ENCODE assay signal across 8 cellular contexts in genomic region chr2:32356735-32357544, GRCh38. TPM values are rescaled to one million over a fixed set of nuclear protein-coding genes. Genes with fewer than 3 reads are reported as not detected.
DNase-seq lines count a peak whose midpoint lies in the region; ATAC-seq and TF ChIP-seq lines count a peak whose summit lies in the region.

TSS of gene BIRC6 (plus strand) at chr2:32357023. CDS start at chr2:32357162, 139 bp downstream.

- peak; percentile 96 for TF ChIP-seq POLR2A in GM19193 (IDR thresholded peaks at IDR 0.05; ENCODE audit: extremely low read depth, insufficient read depth, insufficient read length)

- peak; percentile 92 to 94 for DNase-seq in AML-193 (lab: John Stamatoyannopoulos, UW)
- peak; percentile 97 for DNase-seq in NCI-H460 (ENCODE audit: extremely low read depth, low read depth)
- peak; percentile 98 for DNase-seq in activated CD4-positive, CD25-positive, alpha-beta regulatory T cell treated with anti-CD3 and anti-CD28 coated beads, Interleukin-2, amount 50 U/mL, for 72 hours
- peak; percentile 98 for DNase-seq in cerebellar cortex (ENCODE audit: low spot score)
- peak; percentile 99 for DNase-seq in islet precursor cell
- DNase-seq in stimulated activated CD4-positive, alpha-beta T cell treated with anti-CD3 and anti-CD28 coated beads, Interleukin-12 subunit alpha, Interleukin-12 subunit beta, amount 100 ng/mL, for 4 hours: peak; percentile 95

- peak; percentile 90 for ATAC-seq in HG03432 (IDR thresholded peaks at IDR 0.05; ENCODE audit: unreplicated experiment)

RNA-seq across cellular contexts. Expression of gene BIRC6, which starts in this region (rescaled TPM):
- 52.4 and 72.7 TPM in 2 replicates for total RNA-seq in NCI-H460 (2014; rRNA removed; shearing (Covaris generic))
- polyA plus RNA-seq in NCI-H460 (2014; cell fraction: nucleus; rRNA removed): 35.6 and 57.1 TPM in 2 replicates

Comparison
In these comparisons a context has a peak if more than half of its experiments do, and no peak if none do; other contexts are left out.
1. Peak in every context shown above with its lines: DNase-seq and ATAC-seq.